ENCODE assay signal across 17 cellular contexts in the genomic region with DNA sequence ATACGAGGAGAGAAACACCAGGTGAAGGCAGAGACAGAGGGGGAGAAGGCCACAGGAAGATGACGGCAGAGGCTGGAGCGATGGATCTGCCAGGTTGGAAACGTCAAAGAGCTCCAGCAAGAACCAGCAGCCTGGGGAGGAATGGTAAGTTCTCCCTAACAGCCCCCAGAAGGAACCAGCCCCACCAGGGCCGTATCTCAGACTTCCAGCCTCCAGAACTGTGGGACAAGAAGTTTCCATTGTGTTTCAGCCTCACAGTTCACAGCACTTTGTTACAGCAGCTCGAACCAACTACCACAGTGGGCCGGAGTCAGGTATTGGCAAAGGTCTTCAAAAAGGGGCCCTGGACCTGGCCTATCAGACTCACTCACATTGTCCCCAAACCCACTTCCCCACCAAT.
DNase-seq lines count a peak whose midpoint lies in the region; ATAC-seq and TF ChIP-seq lines count a peak whose summit lies in the region.
"Had no signal": no experiment of that assay in that cellular context is flagged by ENCODE, and none has a peak within 500 bp of the region (broad histone marks: within the 10 kb centered on the region; RNA-seq: fewer than 3 reads in every experiment).

No MANE protein-coding gene starts in this region.

- DNase-seq in activated T-cell treated with anti-CD3 and anti-CD28 coated beads, Interleukin-2, amount 50 U/mL, for 24 hours, result peak; percentile 25
- DNase-seq in activated T-cell treated with anti-CD3 and anti-CD28 coated beads, Interleukin-2, amount 50 U/mL, for 48 hours, result no peak
- DNase-seq in endothelial cell (ENCODE audit: low spot score), result no peak
- no peak for DNase-seq in stimulated activated naive CD8-positive, alpha-beta T cell treated with anti-CD3 and anti-CD28 coated beads, Interleukin-15, amount 100 ng/mL, for 72 hours
- DNase-seq in activated T-helper 1 cell treated with anti-CD3 and anti-CD28 coated beads, Interleukin-12 subunit alpha, Interleukin-12 subunit beta, Interleukin-2, Interleukin-4 antibody, amounts not matched to agents 30 ng/mL and 10 ng/mL and 1 ng/mL, durations not matched to agents 14 hours and 24 hours and 36 hours (ENCODE audit: low spot score), result no peak
- DNase-seq: IMR-90; MM.1S; NCI-H2029 treated with DMSO at 0.1 percent for 48 hours; NCI-H446 treated with DMSO at 0.1 percent for 48 hours; NCI-H526; NCI-H82; NK-92 treated with Interleukin-12 subunit alpha and Interleukin-12 subunit beta, amount 100 ng/mL, for 24 hours; PC-9 had no signal

- no peak for ATAC-seq in stimulated activated naive CD8-positive, alpha-beta T cell treated with anti-CD3 and anti-CD28 coated beads, Interleukin-15, amount 100 ng/mL, for 72 hours
- no peak for ATAC-seq in GM21515 (IDR thresholded peaks at IDR 0.05; ENCODE audit: unreplicated experiment)
- ATAC-seq: HCT116, Right ventricle myocardium inferior had no signal

- no peak overlapping the region for H3K4me3 Mint-ChIP-seq in activated T-cell treated with anti-CD3 and anti-CD28 coated beads, Interleukin-2, amount 50 U/mL, for 24 hours
- no peak overlapping the region for H3K4me3 Mint-ChIP-seq in IgD-negative memory B cell
- H3K4me3 Mint-ChIP-seq in endothelial cell (ENCODE audit: unreplicated experiment), result no peak overlapping the region
- H3K4me3 Mint-ChIP-seq in stimulated activated naive CD8-positive, alpha-beta T cell treated with anti-CD3 and anti-CD28 coated beads, Interleukin-15, amount 100 ng/mL, for 72 hours, result no peak overlapping the region
- H3K4me3 Mint-ChIP-seq in activated T-helper 1 cell treated with anti-CD3 and anti-CD28 coated beads, Interleukin-12 subunit alpha, Interleukin-12 subunit beta, Interleukin-2, Interleukin-4 antibody, amounts not matched to agents 30 ng/mL and 10 ng/mL and 1 ng/mL, durations not matched to agents 14 hours and 24 hours and 36 hours, result no peak overlapping the region

- no peak for TF ChIP-seq CTCF in endothelial cell (IDR thresholded peaks at IDR 0.05; ENCODE audit: unreplicated experiment)

- no peaks in the 10 kb centered on the region for H3K9me3 Mint-ChIP-seq in activated T-cell treated with anti-CD3 and anti-CD28 coated beads, Interleukin-2, amount 50 U/mL, for 24 hours
- H3K9me3 Mint-ChIP-seq in IgD-negative memory B cell, result no peaks in the 10 kb centered on the region
- no peaks in the 10 kb centered on the region for H3K9me3 Mint-ChIP-seq in endothelial cell (ENCODE audit: unreplicated experiment)
- H3K9me3 Mint-ChIP-seq in stimulated activated naive CD8-positive, alpha-beta T cell treated with anti-CD3 and anti-CD28 coated beads, Interleukin-15, amount 100 ng/mL, for 72 hours, result peaks cover 0 to 8% of the 10 kb centered on the region in 2 donors
- peaks cover 6% of the 10 kb centered on the region for H3K9me3 Mint-ChIP-seq in activated T-helper 1 cell treated with anti-CD3 and anti-CD28 coated beads, Interleukin-12 subunit alpha, Interleukin-12 subunit beta, Interleukin-2, Interleukin-4 antibody, amounts not matched to agents 30 ng/mL and 10 ng/mL and 1 ng/mL, durations not matched to agents 14 hours and 24 hours and 36 hours

- H3K27ac Mint-ChIP-seq in activated T-cell treated with anti-CD3 and anti-CD28 coated beads, Interleukin-2, amount 50 U/mL, for 24 hours, result no peak overlapping the region
- H3K27ac Mint-ChIP-seq in IgD-negative memory B cell (peak overlapping the region in 2 of 3 donors; percentile 18 to 76), endothelial cell (ENCODE audit: unreplicated experiment) (peak overlapping the region; percentile 48)
- peak overlapping the region; percentile 64 to 81 for H3K27ac Mint-ChIP-seq in stimulated activated naive CD8-positive, alpha-beta T cell treated with anti-CD3 and anti-CD28 coated beads, Interleukin-15, amount 100 ng/mL, for 72 hours
- no peak overlapping the region for H3K27ac Mint-ChIP-seq in activated T-helper 1 cell treated with anti-CD3 and anti-CD28 coated beads, Interleukin-12 subunit alpha, Interleukin-12 subunit beta, Interleukin-2, Interleukin-4 antibody, amounts not matched to agents 30 ng/mL and 10 ng/mL and 1 ng/mL, durations not matched to agents 14 hours and 24 hours and 36 hours

- H3K4me1 Mint-ChIP-seq in activated T-cell treated with anti-CD3 and anti-CD28 coated beads, Interleukin-2, amount 50 U/mL, for 24 hours (ENCODE audit: low read depth), result peaks cover 55% of the 10 kb centered on the region
- H3K4me1 Mint-ChIP-seq in IgD-negative memory B cell, result peaks cover 0 to 1% (median 0%) of the 10 kb centered on the region in 3 donors
- H3K4me1 Mint-ChIP-seq in endothelial cell (ENCODE audit: unreplicated experiment), result no peaks in the 10 kb centered on the region
- peaks cover 68% of the 10 kb centered on the region for H3K4me1 Mint-ChIP-seq in stimulated activated naive CD8-positive, alpha-beta T cell treated with anti-CD3 and anti-CD28 coated beads, Interleukin-15, amount 100 ng/mL, for 72 hours
- peaks cover 19% of the 10 kb centered on the region for H3K4me1 Mint-ChIP-seq in activated T-helper 1 cell treated with anti-CD3 and anti-CD28 coated beads, Interleukin-12 subunit alpha, Interleukin-12 subunit beta, Interleukin-2, Interleukin-4 antibody, amounts not matched to agents 30 ng/mL and 10 ng/mL and 1 ng/mL, durations not matched to agents 14 hours and 24 hours and 36 hours (ENCODE audit: low read depth)

- no peaks in the 10 kb centered on the region for H3K27me3 Mint-ChIP-seq in activated T-cell treated with anti-CD3 and anti-CD28 coated beads, Interleukin-2, amount 50 U/mL, for 24 hours
- H3K27me3 Mint-ChIP-seq in IgD-negative memory B cell (no peaks in the 10 kb centered on the region), endothelial cell (ENCODE audit: unreplicated experiment) (peaks cover 13% of the 10 kb centered on the region)
- no peaks in the 10 kb centered on the region for H3K27me3 Mint-ChIP-seq in stimulated activated naive CD8-positive, alpha-beta T cell treated with anti-CD3 and anti-CD28 coated beads, Interleukin-15, amount 100 ng/mL, for 72 hours
- H3K27me3 Mint-ChIP-seq in activated T-helper 1 cell treated with anti-CD3 and anti-CD28 coated beads, Interleukin-12 subunit alpha, Interleukin-12 subunit beta, Interleukin-2, Interleukin-4 antibody, amounts not matched to agents 30 ng/mL and 10 ng/mL and 1 ng/mL, durations not matched to agents 14 hours and 24 hours and 36 hours (ENCODE audit: insufficient read depth), result peaks cover 11% of the 10 kb centered on the region

- no peaks in the 10 kb centered on the region for H3K36me3 Mint-ChIP-seq in activated T-cell treated with anti-CD3 and anti-CD28 coated beads, Interleukin-2, amount 50 U/mL, for 24 hours (ENCODE audit: low read depth)
- H3K36me3 Mint-ChIP-seq in IgD-negative memory B cell, result no peaks in the 10 kb centered on the region
- H3K36me3 Mint-ChIP-seq in endothelial cell (ENCODE audit: low read depth, unreplicated experiment), result no peaks in the 10 kb centered on the region
- no peaks in the 10 kb centered on the region for H3K36me3 Mint-ChIP-seq in activated T-helper 1 cell treated with anti-CD3 and anti-CD28 coated beads, Interleukin-12 subunit alpha, Interleukin-12 subunit beta, Interleukin-2, Interleukin-4 antibody, amounts not matched to agents 30 ng/mL and 10 ng/mL and 1 ng/mL, durations not matched to agents 14 hours and 24 hours and 36 hours (ENCODE audit: low read depth)

- intact Hi-C loops in activated T-helper 1 cell treated with anti-CD3 and anti-CD28 coated beads, Interleukin-12 subunit alpha, Interleukin-12 subunit beta, Interleukin-2, Interleukin-4 antibody, amounts not matched to agents 30 ng/mL and 10 ng/mL and 1 ng/mL, durations not matched to agents 14 hours and 24 hours and 36 hours (cut with micrococcal nuclease), result no loop called here

Comparison
In these comparisons a context has a peak if more than half of its experiments do, and no peak if none do; other contexts are left out.
1. H3K27ac Mint-ChIP-seq: peak in IgD-negative memory B cell (2 of 3), endothelial cell (single experiment) and stimulated activated naive CD8-positive, alpha-beta T cell treated with anti-CD3 and anti-CD28 coated beads, Interleukin-15, amount 100 ng/mL, for 72 hours (2 of 2); none in activated T-cell treated with anti-CD3 and anti-CD28 coated beads, Interleukin-2, amount 50 U/mL, for 24 hours (single experiment) and activated T-helper 1 cell treated with anti-CD3 and anti-CD28 coated beads, Interleukin-12 subunit alpha, Interleukin-12 subunit beta, Interleukin-2, Interleukin-4 antibody, amounts not matched to agents 30 ng/mL and 10 ng/mL and 1 ng/mL, durations not matched to agents 14 hours and 24 hours and 36 hours (single experiment).